In genomic region chr19:29714953-29715694, GRCh38 we compare ENCODE assay signal across 8 cellular contexts. TPM values are rescaled to one million over a fixed set of nuclear protein-coding genes. Genes with fewer than 3 reads are reported as not detected.
DNase-seq lines count a peak whose midpoint lies in the region; ATAC-seq and TF ChIP-seq lines count a peak whose summit lies in the region.

Gene C19orf12, minus strand, starts transcription at chr19:29715261. Its CDS starts 6,848 bp downstream, at chr19:29708413.

- H3K4me1 Mint-ChIP-seq in HFFc6 (ENCODE audit: low read depth) (peaks cover 36% of the 10 kb centered on the region), WTC11 (peaks cover 32% of the 10 kb centered on the region)

- CTCF ChIA-PET in WTC11 (lab: Charles Lee) = interaction anchor here (0.9 to 5.2 kb wide), 11 partner anchors 14 to 130 kb away, joined by 3 to 63 read pairs (median 8); no protein-coding TSS in a partner anchor

- peak; percentile 80 for ATAC-seq in WTC11

- peak; percentile 65 for DNase-seq in DMS53 (lab: John Stamatoyannopoulos, UW)
- no peak for DNase-seq in DMS53 treated with DMSO at 0.1 percent for 48 hours (lab: John Stamatoyannopoulos, UW; ENCODE audit: unreplicated experiment)
- DNase-seq in HFFc6 = no peak
- DNase-seq in NCI-H1092 (lab: John Stamatoyannopoulos, UW) = peak; percentile 31
- peak; percentile 61 for DNase-seq in WTC11 (ENCODE audit: low spot score)
- peak; percentile 44 for DNase-seq in cerebellar cortex (ENCODE audit: low spot score)
- DNase-seq in kidney glomerular epithelial cell (lab: John Stamatoyannopoulos, UW) = peak; percentile 63
- DNase-seq in stimulated activated CD4-positive, alpha-beta T cell treated with anti-CD3 and anti-CD28 coated beads, Interleukin-15, amount 100 ng/mL, for 24 hours = peak; percentile 79

- H3K36me3 Mint-ChIP-seq in HFFc6 (ENCODE audit: low read depth) = no peaks in the 10 kb centered on the region
- no peaks in the 10 kb centered on the region for H3K36me3 Mint-ChIP-seq in WTC11

- H3K27me3 Mint-ChIP-seq in HFFc6 (ENCODE audit: insufficient read depth) (peaks cover 4% of the 10 kb centered on the region), WTC11 (ENCODE audit: low read depth) (no peaks in the 10 kb centered on the region)

- H3K4me3 Mint-ChIP-seq in HFFc6 (peak within 1 kb of the TSS; percentile 93), WTC11 (peak within 1 kb of the TSS; percentile 71)

- POLR2A ChIA-PET in WTC11 (lab: Charles Lee) = interaction anchor here (1.1 kb wide), 1 partner anchor 9 kb away, joined by 4 read pairs; no protein-coding TSS in a partner anchor

- H3K27ac Mint-ChIP-seq in HFFc6 (peak within 1 kb of the TSS; percentile 96), WTC11 (peak within 1 kb of the TSS; percentile 77)

- TF ChIP-seq CTCF in HFFc6 (IDR thresholded peaks at IDR 0.05) (no peak), WTC11 (IDR thresholded peaks at IDR 0.05) (no peak)

- H3K9me3 Mint-ChIP-seq in HFFc6 = no peaks in the 10 kb centered on the region
- H3K9me3 Mint-ChIP-seq in WTC11 = no peaks in the 10 kb centered on the region

TF ChIP-seq in WTC11, 78 proteins besides CTCF, POLR2A, EP300 and RAD21 (continues in another document):
- TF ChIP-seq IRF2 (CRISPR knock-in tag; IDR thresholded peaks at IDR 0.05; ENCODE audit: borderline replicate concordance, low read depth) (no peak), SOX15 (CRISPR knock-in tag; IDR thresholded peaks at IDR 0.05) (no peak), ZNF138 (CRISPR knock-in tag; conservative IDR thresholded peaks at IDR 0.05) (no peak), FOXJ3 (CRISPR knock-in tag; IDR thresholded peaks at IDR 0.05; ENCODE audit: borderline replicate concordance) (no peak), ZNF121 (CRISPR knock-in tag; IDR thresholded peaks at IDR 0.05) (no peak), ZSCAN18 (CRISPR knock-in tag; IDR thresholded peaks at IDR 0.05) (no peak), TCF7 (CRISPR knock-in tag; IDR thresholded peaks at IDR 0.05; ENCODE audit: low read depth) (no peak), MLX (CRISPR knock-in tag; IDR thresholded peaks at IDR 0.05) (no peak), HMGA2 (CRISPR knock-in tag; IDR thresholded peaks at IDR 0.05) (no peak), USF2 (CRISPR knock-in tag; IDR thresholded peaks at IDR 0.05) (no peak), ZNF396 (CRISPR knock-in tag; IDR thresholded peaks at IDR 0.05; ENCODE audit: borderline replicate concordance) (no peak), ELF4 (CRISPR knock-in tag; IDR thresholded peaks at IDR 0.05; ENCODE audit: low read depth) (0 out of 2 replicates have a peak, but pooled peaks have one; percentile 28), ERG (CRISPR knock-in tag; IDR thresholded peaks at IDR 0.05) (no peak), ZNF232 (CRISPR knock-in tag; IDR thresholded peaks at IDR 0.05) (no peak), OVOL2 (CRISPR knock-in tag; IDR thresholded peaks at IDR 0.05; ENCODE audit: borderline replicate concordance) (peak; percentile 34; the same call in 1 of the 2 replicates), ZNF512 (CRISPR knock-in tag; IDR thresholded peaks at IDR 0.05; ENCODE audit: borderline replicate concordance) (no peak), GABPB1 (CRISPR knock-in tag; IDR thresholded peaks at IDR 0.05) (peak; percentile 29; the same call in 1 of the 2 replicates), NFE2L1 (CRISPR knock-in tag; IDR thresholded peaks at IDR 0.05) (no peak), TEAD1 (CRISPR knock-in tag; IDR thresholded peaks at IDR 0.05) (0 out of 2 replicates have a peak, but pooled peaks have one; percentile 31), ZNF423 (CRISPR knock-in tag; IDR thresholded peaks at IDR 0.05) (no peak), ESRRA (CRISPR knock-in tag; IDR thresholded peaks at IDR 0.05; ENCODE audit: borderline replicate concordance) (no peak), PREB (CRISPR knock-in tag; IDR thresholded peaks at IDR 0.05; ENCODE audit: borderline replicate concordance) (no peak)
- TF ChIP-seq, protein P1, sequence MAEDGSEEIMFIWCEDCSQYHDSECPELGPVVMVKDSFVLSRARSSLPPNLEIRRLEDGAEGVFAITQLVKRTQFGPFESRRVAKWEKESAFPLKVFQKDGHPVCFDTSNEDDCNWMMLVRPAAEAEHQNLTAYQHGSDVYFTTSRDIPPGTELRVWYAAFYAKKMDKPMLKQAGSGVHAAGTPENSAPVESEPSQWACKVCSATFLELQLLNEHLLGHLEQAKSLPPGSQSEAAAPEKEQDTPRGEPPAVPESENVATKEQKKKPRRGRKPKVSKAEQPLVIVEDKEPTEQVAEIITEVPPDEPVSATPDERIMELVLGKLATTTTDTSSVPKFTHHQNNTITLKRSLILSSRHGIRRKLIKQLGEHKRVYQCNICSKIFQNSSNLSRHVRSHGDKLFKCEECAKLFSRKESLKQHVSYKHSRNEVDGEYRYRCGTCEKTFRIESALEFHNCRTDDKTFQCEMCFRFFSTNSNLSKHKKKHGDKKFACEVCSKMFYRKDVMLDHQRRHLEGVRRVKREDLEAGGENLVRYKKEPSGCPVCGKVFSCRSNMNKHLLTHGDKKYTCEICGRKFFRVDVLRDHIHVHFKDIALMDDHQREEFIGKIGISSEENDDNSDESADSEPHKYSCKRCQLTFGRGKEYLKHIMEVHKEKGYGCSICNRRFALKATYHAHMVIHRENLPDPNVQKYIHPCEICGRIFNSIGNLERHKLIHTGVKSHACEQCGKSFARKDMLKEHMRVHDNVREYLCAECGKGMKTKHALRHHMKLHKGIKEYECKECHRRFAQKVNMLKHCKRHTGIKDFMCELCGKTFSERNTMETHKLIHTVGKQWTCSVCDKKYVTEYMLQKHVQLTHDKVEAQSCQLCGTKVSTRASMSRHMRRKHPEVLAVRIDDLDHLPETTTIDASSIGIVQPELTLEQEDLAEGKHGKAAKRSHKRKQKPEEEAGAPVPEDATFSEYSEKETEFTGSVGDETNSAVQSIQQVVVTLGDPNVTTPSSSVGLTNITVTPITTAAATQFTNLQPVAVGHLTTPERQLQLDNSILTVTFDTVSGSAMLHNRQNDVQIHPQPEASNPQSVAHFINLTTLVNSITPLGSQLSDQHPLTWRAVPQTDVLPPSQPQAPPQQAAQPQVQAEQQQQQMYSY (CRISPR knock-in tag; IDR thresholded peaks at IDR 0.05) = no peak

RNA-seq across cellular contexts. Expression of gene C19orf12, which starts in this region (rescaled TPM):
- total RNA-seq in HFFc6 (2021; fragmentation: NEBNext Ultra II Directional; extraction: Animal tissue kit (Norgen Biotek cat#: 25700)) = 10 to 100 TPM; 23.3 to 32.7 (median 24.7) TPM
- total RNA-seq in WTC11 (2021) = 15.5 to 19.0 TPM (median 17.2 TPM) in 3 replicates

Comparison
In these comparisons a context has a peak if more than half of its experiments do, and no peak if none do; other contexts are left out.
1. DNase-seq: peak in DMS53 (single experiment), NCI-H1092 (single experiment), WTC11 (single experiment), cerebellar cortex (single experiment), kidney glomerular epithelial cell (single experiment) and stimulated activated CD4-positive, alpha-beta T cell treated with anti-CD3 and anti-CD28 coated beads, Interleukin-15, amount 100 ng/mL, for 24 hours (single experiment); none in DMS53 treated with DMSO at 0.1 percent for 48 hours (single experiment) and HFFc6 (single experiment).